Comparison of ENCODE assay signal across 1 cellular context in genomic region chr7:105218215-105218614, GRCh38.
TF ChIP-seq lines count a peak whose summit lies in the region.

No MANE protein-coding gene starts in this region.

TF ChIP-seq in SK-N-SH treated with all-trans-retinoic acid at 6 μM for 48 hours, 23 proteins besides CTCF, POLR2A, EP300 and RAD21 (continued from another document):
- no peak for TF ChIP-seq PATZ1 (CRISPR knock-in tag; IDR thresholded peaks at IDR 0.05; ENCODE audit: borderline replicate concordance)
- TF ChIP-seq TCF4 (CRISPR knock-in tag; IDR thresholded peaks at IDR 0.05; ENCODE audit: borderline replicate concordance), result no peak
- TF ChIP-seq SNAI2 (CRISPR knock-in tag; IDR thresholded peaks at IDR 0.05), result no peak
- TF ChIP-seq PPARA (CRISPR knock-in tag; IDR thresholded peaks at IDR 0.05; ENCODE audit: borderline replicate concordance), result no peak
- TF ChIP-seq ZNF8 (CRISPR knock-in tag; IDR thresholded peaks at IDR 0.05), result no peak
- TF ChIP-seq CREB5 (CRISPR knock-in tag; IDR thresholded peaks at IDR 0.05; ENCODE audit: low read depth), result no peak
- TF ChIP-seq ZC3H10 (CRISPR knock-in tag; IDR thresholded peaks at IDR 0.05), result no peak
